Comparison of ENCODE assay signal across 8 cellular contexts in the genomic region with DNA sequence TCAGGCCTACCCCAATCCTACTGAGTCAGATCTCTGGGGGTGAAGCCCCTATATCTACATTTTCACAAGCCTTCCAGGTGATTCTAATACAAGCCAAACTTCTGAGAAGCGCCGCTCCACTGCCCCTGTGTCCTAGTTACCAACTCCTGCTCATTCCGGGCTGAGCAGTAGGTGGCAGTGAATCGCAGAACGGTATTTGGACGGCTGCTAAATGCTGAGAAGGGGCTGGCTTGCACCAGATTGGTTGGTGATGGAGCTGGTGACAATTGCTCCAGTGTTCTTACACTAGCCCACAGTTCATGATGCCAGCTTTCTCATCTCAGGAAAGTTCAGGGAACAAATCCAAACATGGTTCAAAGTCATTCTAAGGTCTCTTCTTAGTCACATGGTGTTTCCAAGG. TPM values are rescaled to one million over a fixed set of nuclear protein-coding genes. Genes with fewer than 3 reads are reported as not detected.
DNase-seq lines count a peak whose midpoint lies in the region; ATAC-seq and TF ChIP-seq lines count a peak whose summit lies in the region.

No MANE protein-coding gene starts in this region.

- no peaks in the 10 kb centered on the region for H3K36me3 Mint-ChIP-seq in chondrocyte (ENCODE audit: low read depth)

- no peak overlapping the region for H3K27ac Mint-ChIP-seq in chondrocyte (ENCODE audit: unreplicated experiment)

- H3K4me3 Mint-ChIP-seq in chondrocyte (ENCODE audit: unreplicated experiment) = no peak overlapping the region

- no peaks in the 10 kb centered on the region for H3K9me3 Mint-ChIP-seq in chondrocyte (ENCODE audit: low read depth)

- TF ChIP-seq CTCF in chondrocyte (IDR thresholded peaks at IDR 0.05) = no peak

- no peaks in the 10 kb centered on the region for H3K27me3 Mint-ChIP-seq in chondrocyte (ENCODE audit: low read depth)

- peak; percentile 52 for ATAC-seq in HG02884 (IDR thresholded peaks at IDR 0.05; ENCODE audit: unreplicated experiment)
- ATAC-seq in left ventricle myocardium superior = peak; percentile 70

- intact Hi-C loops in left ventricle myocardium superior (cut with micrococcal nuclease) = loop anchor here (5.0 kb wide), 1 partner anchor 150 kb away; no protein-coding TSS in a partner anchor

- DNase-seq in NCI-H2171 treated with DMSO at 0.1 percent for 48 hours (lab: John Stamatoyannopoulos, UW) (peak; percentile 12), NCI-H2171 (lab: John Stamatoyannopoulos, UW) (no peak), NOMO-1 treated with dmso at 0.1 percent for 144 hours (lab: John Stamatoyannopoulos, UW; ENCODE audit: unreplicated experiment) (peak; percentile 15), amniotic epithelial cell (ENCODE audit: low read depth) (peak; percentile 39), left ventricle myocardium superior (peak; percentile 70), putamen (ENCODE audit: low spot score) (peak; percentile 68), chondrocyte (ENCODE audit: low spot score) (no peak)

- H3K4me1 Mint-ChIP-seq in chondrocyte (ENCODE audit: low read depth) = peaks cover 47% of the 10 kb centered on the region

RNA-seq across cellular contexts. Expression of gene FGF1, which starts 31.1 kb away (rescaled TPM):
- total RNA-seq in left ventricle myocardium superior = 43.6 TPM
- total RNA-seq in chondrocyte = 2.9 to 7.9 TPM (median 6.9 TPM) in 3 replicates

RNA-seq across cellular contexts. Expression of gene ARHGAP26, which starts 53.2 kb away (rescaled TPM):
- total RNA-seq in left ventricle myocardium superior (34.9 TPM), chondrocyte (6.0 to 16.7 TPM (median 16.4 TPM) in 3 replicates)

Comparison
In these comparisons a context has a peak if more than half of its experiments do, and no peak if none do; other contexts are left out.
1. DNase-seq: peak in NCI-H2171 treated with DMSO at 0.1 percent for 48 hours (single experiment), NOMO-1 treated with dmso at 0.1 percent for 144 hours (single experiment), amniotic epithelial cell (single experiment), left ventricle myocardium superior (single experiment) and putamen (single experiment); none in NCI-H2171 (single experiment) and chondrocyte (single experiment).